In the genomic region with DNA sequence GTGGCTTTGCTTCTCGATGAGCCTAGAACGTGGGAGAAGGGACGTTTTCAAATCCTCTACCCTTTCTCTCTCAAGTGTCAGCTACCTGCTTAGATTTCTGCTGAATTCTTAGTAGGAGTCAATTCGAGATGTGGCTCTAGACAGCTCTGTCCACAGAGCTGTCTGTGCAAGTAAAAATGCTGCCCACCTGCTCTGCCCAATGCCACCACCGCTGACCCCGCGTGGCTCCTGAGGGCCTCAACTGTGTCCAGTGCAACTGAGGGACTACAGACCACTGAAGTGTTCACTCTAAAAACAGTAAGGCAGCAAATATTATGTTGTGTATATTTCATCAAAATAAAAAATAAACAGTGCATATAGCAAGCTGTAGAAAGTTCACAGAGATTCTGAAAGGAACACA, we compare ENCODE assay signal across 8 cellular contexts.
"Had no signal": no experiment of that assay in that cellular context is flagged by ENCODE, and none has a peak within 500 bp of the region (broad histone marks: within the 10 kb centered on the region; RNA-seq: fewer than 3 reads in every experiment).

No MANE protein-coding gene starts in this region.

- DNase-seq: GDM1, GF-D8 had no signal

- FAIRE-seq: G401.6, GM12878, GM12891, GM12892, GM18507, GM19239 had no signal

- H3K4me3 ChIP-seq: GM12878 had no signal
